ENCODE assay signal across 1 cellular context in the genomic region with DNA sequence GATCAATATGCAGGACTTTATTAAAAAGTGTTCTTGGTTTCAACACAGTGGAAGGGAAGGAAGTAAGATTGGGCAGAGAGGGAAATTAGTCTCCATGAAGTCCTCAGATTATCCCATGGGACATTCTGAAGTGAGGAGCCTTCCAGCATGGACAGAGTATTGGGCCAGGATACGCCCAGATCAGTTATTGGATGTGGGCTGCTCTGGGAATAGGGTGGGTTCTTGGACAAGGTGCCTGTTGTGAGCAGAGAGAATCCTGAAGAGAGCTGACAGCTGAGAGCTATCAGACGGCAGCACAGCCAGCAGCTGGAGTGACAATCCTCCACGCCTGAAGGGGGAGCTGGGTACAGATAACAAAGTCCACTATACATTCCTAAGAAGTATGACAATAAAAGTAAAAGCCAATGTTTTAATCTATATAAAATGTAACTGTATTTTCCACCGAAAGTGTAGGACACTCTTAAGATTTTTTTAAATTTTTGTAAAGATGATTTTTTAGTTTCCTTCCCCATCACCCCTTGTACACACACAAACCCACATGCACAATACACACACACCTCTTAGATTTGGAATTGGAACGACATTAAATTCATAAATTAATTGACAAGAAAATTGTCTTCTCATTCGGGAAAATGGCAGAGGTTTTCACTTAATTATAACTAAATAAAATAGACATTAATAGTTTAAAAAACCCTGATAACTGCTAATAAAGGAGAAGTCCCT.
TF ChIP-seq lines count a peak whose summit lies in the region.

No MANE protein-coding gene starts in this region.

TF ChIP-seq in K562, 482 proteins besides CTCF, POLR2A, EP300 and RAD21 (continued from another document and continues in another):
- TF ChIP-seq NKRF (IDR thresholded peaks at IDR 0.05; ENCODE audit: borderline replicate concordance) (peak; percentile 71; the same call in 1 of the 2 replicates), ARID1B (IDR thresholded peaks at IDR 0.05) (peak; percentile 55), THRA (IDR thresholded peaks at IDR 0.05) (no peak; the same call in 1 of the 2 replicates), SMARCA4 (IDR thresholded peaks at IDR 0.05) (peak; percentile 14; the same call in 1 of the 2 replicates), FOSL1 (tag; conservative IDR thresholded peaks at IDR 0.05) (no peak), MTA2 (IDR thresholded peaks at IDR 0.05; ENCODE audit: low read depth) (peak; percentile 26; the same call in 1 of the 2 replicates), ZNF3 (CRISPR knock-in tag; IDR thresholded peaks at IDR 0.05) (no peak), ZFX (CRISPR knock-in tag; IDR thresholded peaks at IDR 0.05) (no peak), DIDO1 (tag; IDR thresholded peaks at IDR 0.05; ENCODE audit: low read depth) (peak; percentile 36; the same call in 1 of the 2 replicates), ZNF449 (CRISPR knock-in tag; IDR thresholded peaks at IDR 0.05) (no peak), KLF6 (CRISPR knock-in tag; IDR thresholded peaks at IDR 0.05; ENCODE audit: borderline replicate concordance) (no peak), DACH1 (IDR thresholded peaks at IDR 0.05; ENCODE audit: partially characterized antibody) (peak; percentile 92), BCOR (IDR thresholded peaks at IDR 0.05) (peak; percentile 34; the same call in 1 of the 2 replicates), RCOR1 (IDR thresholded peaks at IDR 0.05; ENCODE audit: borderline replicate concordance in 1 of 2, low read depth in 2 of 2, low read length in 2 of 2) (peak in 1 of 2 experiments; percentile 57; a peak in 2 of 4 replicates), EP400 (IDR thresholded peaks at IDR 0.05) (peak; percentile 38; the same call in 1 of the 2 replicates), NFRKB (IDR thresholded peaks at IDR 0.05; ENCODE audit: low read depth) (0 out of 2 replicates have a peak, but pooled peaks have one; percentile 4), HDAC3 (IDR thresholded peaks at IDR 0.05; ENCODE audit: borderline replicate concordance, partially characterized antibody) (peak; percentile 35), PKNOX1 (IDR thresholded peaks at IDR 0.05) (peak; percentile 86), NFIC (IDR thresholded peaks at IDR 0.05) (peak; percentile 42; the same call in 1 of the 2 replicates), CBX3 (IDR thresholded peaks at IDR 0.05; ENCODE audit: borderline replicate concordance in 1 of 2, low read length in 2 of 2) (peak in 1 of 2 experiments; percentile 75; a peak in 1 of 3 replicates), EHMT2 (IDR thresholded peaks at IDR 0.05) (no peak; the same call in 1 of the 2 replicates), KDM1A (IDR thresholded peaks at IDR 0.05) (0 out of 4 replicates have a peak, but pooled peaks of 1 of the 2 experiments have one; percentile 10), RFX1 (IDR thresholded peaks at IDR 0.05) (peak; percentile 10; the same call in 1 of the 2 replicates), ZNF707 (CRISPR knock-in tag; conservative IDR thresholded peaks at IDR 0.05) (no peak), CSDE1 (IDR thresholded peaks at IDR 0.05) (0 out of 4 replicates have a peak, but pooled peaks of 1 of the 2 experiments have one; percentile 49), ZZZ3 (IDR thresholded peaks at IDR 0.05) (0 out of 2 replicates have a peak, but pooled peaks have one; percentile 36), TCF3 (CRISPR knock-in tag; IDR thresholded peaks at IDR 0.05) (peak; percentile 50), PML (IDR thresholded peaks at IDR 0.05; ENCODE audit: low read length) (peak; percentile 27; the same call in 1 of the 2 replicates), SMARCE1 (IDR thresholded peaks at IDR 0.05) (peak; percentile 59; the same call in 1 of the 2 replicates), TAF1 (IDR thresholded peaks at IDR 0.05; ENCODE audit: control insufficient read depth, extremely low read depth, insufficient read depth, low read length, severe bottlenecking) (peak; percentile 71)
- TF ChIP-seq, protein P1, sequence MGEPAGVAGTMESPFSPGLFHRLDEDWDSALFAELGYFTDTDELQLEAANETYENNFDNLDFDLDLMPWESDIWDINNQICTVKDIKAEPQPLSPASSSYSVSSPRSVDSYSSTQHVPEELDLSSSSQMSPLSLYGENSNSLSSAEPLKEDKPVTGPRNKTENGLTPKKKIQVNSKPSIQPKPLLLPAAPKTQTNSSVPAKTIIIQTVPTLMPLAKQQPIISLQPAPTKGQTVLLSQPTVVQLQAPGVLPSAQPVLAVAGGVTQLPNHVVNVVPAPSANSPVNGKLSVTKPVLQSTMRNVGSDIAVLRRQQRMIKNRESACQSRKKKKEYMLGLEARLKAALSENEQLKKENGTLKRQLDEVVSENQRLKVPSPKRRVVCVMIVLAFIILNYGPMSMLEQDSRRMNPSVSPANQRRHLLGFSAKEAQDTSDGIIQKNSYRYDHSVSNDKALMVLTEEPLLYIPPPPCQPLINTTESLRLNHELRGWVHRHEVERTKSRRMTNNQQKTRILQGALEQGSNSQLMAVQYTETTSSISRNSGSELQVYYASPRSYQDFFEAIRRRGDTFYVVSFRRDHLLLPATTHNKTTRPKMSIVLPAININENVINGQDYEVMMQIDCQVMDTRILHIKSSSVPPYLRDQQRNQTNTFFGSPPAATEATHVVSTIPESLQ (CRISPR knock-in tag; IDR thresholded peaks at IDR 0.05) = no peak
- TF ChIP-seq, protein P2, sequence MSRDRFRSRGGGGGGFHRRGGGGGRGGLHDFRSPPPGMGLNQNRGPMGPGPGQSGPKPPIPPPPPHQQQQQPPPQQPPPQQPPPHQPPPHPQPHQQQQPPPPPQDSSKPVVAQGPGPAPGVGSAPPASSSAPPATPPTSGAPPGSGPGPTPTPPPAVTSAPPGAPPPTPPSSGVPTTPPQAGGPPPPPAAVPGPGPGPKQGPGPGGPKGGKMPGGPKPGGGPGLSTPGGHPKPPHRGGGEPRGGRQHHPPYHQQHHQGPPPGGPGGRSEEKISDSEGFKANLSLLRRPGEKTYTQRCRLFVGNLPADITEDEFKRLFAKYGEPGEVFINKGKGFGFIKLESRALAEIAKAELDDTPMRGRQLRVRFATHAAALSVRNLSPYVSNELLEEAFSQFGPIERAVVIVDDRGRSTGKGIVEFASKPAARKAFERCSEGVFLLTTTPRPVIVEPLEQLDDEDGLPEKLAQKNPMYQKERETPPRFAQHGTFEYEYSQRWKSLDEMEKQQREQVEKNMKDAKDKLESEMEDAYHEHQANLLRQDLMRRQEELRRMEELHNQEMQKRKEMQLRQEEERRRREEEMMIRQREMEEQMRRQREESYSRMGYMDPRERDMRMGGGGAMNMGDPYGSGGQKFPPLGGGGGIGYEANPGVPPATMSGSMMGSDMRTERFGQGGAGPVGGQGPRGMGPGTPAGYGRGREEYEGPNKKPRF (IDR thresholded peaks at IDR 0.05; ENCODE audit: low read depth, low read length) = no peak
- TF ChIP-seq, protein P3, sequence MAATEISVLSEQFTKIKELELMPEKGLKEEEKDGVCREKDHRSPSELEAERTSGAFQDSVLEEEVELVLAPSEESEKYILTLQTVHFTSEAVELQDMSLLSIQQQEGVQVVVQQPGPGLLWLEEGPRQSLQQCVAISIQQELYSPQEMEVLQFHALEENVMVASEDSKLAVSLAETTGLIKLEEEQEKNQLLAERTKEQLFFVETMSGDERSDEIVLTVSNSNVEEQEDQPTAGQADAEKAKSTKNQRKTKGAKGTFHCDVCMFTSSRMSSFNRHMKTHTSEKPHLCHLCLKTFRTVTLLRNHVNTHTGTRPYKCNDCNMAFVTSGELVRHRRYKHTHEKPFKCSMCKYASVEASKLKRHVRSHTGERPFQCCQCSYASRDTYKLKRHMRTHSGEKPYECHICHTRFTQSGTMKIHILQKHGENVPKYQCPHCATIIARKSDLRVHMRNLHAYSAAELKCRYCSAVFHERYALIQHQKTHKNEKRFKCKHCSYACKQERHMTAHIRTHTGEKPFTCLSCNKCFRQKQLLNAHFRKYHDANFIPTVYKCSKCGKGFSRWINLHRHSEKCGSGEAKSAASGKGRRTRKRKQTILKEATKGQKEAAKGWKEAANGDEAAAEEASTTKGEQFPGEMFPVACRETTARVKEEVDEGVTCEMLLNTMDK (IDR thresholded peaks at IDR 0.05; ENCODE audit: borderline replicate concordance, insufficient read depth, low read depth, low read length, poor library complexity, severe bottlenecking) = peak; percentile 93
- TF ChIP-seq, protein P4, sequence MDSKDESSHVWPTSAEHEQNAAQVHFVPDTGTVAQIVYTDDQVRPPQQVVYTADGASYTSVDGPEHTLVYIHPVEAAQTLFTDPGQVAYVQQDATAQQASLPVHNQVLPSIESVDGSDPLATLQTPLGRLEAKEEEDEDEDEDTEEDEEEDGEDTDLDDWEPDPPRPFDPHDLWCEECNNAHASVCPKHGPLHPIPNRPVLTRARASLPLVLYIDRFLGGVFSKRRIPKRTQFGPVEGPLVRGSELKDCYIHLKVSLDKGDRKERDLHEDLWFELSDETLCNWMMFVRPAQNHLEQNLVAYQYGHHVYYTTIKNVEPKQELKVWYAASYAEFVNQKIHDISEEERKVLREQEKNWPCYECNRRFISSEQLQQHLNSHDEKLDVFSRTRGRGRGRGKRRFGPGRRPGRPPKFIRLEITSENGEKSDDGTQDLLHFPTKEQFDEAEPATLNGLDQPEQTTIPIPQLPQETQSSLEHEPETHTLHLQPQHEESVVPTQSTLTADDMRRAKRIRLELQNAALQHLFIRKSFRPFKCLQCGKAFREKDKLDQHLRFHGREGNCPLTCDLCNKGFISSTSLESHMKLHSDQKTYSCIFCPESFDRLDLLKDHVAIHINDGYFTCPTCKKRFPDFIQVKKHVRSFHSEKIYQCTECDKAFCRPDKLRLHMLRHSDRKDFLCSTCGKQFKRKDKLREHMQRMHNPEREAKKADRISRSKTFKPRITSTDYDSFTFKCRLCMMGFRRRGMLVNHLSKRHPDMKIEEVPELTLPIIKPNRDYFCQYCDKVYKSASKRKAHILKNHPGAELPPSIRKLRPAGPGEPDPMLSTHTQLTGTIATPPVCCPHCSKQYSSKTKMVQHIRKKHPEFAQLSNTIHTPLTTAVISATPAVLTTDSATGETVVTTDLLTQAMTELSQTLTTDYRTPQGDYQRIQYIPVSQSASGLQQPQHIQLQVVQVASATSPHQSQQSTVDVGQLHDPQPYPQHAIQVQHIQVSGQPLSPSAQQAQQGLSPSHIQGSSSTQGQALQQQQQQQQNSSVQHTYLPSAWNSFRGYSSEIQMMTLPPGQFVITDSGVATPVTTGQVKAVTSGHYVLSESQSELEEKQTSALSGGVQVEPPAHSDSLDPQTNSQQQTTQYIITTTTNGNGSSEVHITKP (IDR thresholded peaks at IDR 0.05; ENCODE audit: partially characterized antibody) = peak; percentile 65
- TF ChIP-seq, protein P5, sequence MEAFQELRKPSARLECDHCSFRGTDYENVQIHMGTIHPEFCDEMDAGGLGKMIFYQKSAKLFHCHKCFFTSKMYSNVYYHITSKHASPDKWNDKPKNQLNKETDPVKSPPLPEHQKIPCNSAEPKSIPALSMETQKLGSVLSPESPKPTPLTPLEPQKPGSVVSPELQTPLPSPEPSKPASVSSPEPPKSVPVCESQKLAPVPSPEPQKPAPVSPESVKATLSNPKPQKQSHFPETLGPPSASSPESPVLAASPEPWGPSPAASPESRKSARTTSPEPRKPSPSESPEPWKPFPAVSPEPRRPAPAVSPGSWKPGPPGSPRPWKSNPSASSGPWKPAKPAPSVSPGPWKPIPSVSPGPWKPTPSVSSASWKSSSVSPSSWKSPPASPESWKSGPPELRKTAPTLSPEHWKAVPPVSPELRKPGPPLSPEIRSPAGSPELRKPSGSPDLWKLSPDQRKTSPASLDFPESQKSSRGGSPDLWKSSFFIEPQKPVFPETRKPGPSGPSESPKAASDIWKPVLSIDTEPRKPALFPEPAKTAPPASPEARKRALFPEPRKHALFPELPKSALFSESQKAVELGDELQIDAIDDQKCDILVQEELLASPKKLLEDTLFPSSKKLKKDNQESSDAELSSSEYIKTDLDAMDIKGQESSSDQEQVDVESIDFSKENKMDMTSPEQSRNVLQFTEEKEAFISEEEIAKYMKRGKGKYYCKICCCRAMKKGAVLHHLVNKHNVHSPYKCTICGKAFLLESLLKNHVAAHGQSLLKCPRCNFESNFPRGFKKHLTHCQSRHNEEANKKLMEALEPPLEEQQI (IDR thresholded peaks at IDR 0.05) = peak; percentile 81; the same call in 1 of the 2 replicates
